ENCODE assay signal across 6 cellular contexts in genomic region chr18:78661316-78661715, GRCh38.
"Had no signal": no experiment of that assay in that cellular context is flagged by ENCODE, and none has a peak within 500 bp of the region (broad histone marks: within the 10 kb centered on the region; RNA-seq: fewer than 3 reads in every experiment).

No MANE protein-coding gene starts in this region.

- H3K4me3 ChIP-seq: GM23248, K562 had no signal

- H3K9ac ChIP-seq: GM23248 had no signal

- H3K4me3 Mint-ChIP-seq: H9 had no signal

- H3K4me1 Mint-ChIP-seq: H9 had no signal

- H3K27ac ChIP-seq: GM23248 had no signal

- ATAC-seq: K562 had no signal

- H3K27ac Mint-ChIP-seq: H9 had no signal

- H2AFZ ChIP-seq: GM23248 had no signal

- DNase-seq: GM23248, GOT3, H9, HCEC 1CT, IMR-90 had no signal
